8 cellular contexts compared by ENCODE assay signal in genomic region chr1:209769171-209769904, GRCh38. TPM values are rescaled to one million over a fixed set of nuclear protein-coding genes. Genes with fewer than 3 reads are reported as not detected.
DNase-seq lines count a peak whose midpoint lies in the region; ATAC-seq and TF ChIP-seq lines count a peak whose summit lies in the region.

No MANE protein-coding gene starts in this region.

- DNase-seq in AG08395 (ENCODE audit: low spot score), result peak; percentile 86
- DNase-seq in coronary artery (ENCODE audit: low spot score), result no peak
- DNase-seq in stimulated activated CD8-positive, alpha-beta memory T cell treated with anti-CD3 and anti-CD28 coated beads, Interleukin-7, amount 100 ng/mL, for 4 hours (ENCODE audit: low read depth in 2 of 2), result peak; percentile 65 to 68
- DNase-seq in HT-29 (ENCODE audit: low spot score), result no peak

- peaks cover 99% of the 10 kb centered on the region for H3K4me1 ChIP-seq in mononuclear cell (ENCODE audit: insufficient read depth, low read length)

- H3K4me3 ChIP-seq in coronary artery (peak overlapping the region; percentile 54), mononuclear cell (ENCODE audit: low read length) (peak overlapping the region; percentile 81)

- peak overlapping the region; percentile 22 to 79 for H3K27ac ChIP-seq in coronary artery

- no peaks in the 10 kb centered on the region for H3K27me3 ChIP-seq in mononuclear cell (ENCODE audit: insufficient read depth, low read length)

- H3K9me3 ChIP-seq in mononuclear cell (ENCODE audit: low read depth, low read length), result no peaks in the 10 kb centered on the region

- peak; percentile 69 for ATAC-seq in GM19397 (IDR thresholded peaks at IDR 0.05; ENCODE audit: unreplicated experiment)
- peak; percentile 52 for ATAC-seq in HG03558 (IDR thresholded peaks at IDR 0.05; ENCODE audit: extremely low read depth, unreplicated experiment)
- ATAC-seq in activated CD4-positive, CD25-positive, alpha-beta regulatory T cell treated with anti-CD3 and anti-CD28 coated beads, Interleukin-2, amount 50 U/mL, for 24 hours, result peak; percentile 63 to 67

- TF ChIP-seq CTCF in coronary artery (IDR thresholded peaks at IDR 0.05), result no peak

RNA-seq across cellular contexts. Expression of gene TRAF3IP3, which starts 13.5 kb away (rescaled TPM):
- total RNA-seq in mononuclear cell, result 92.5 TPM
- total RNA-seq in HT-29 (2014; rRNA removed; shearing (Covaris generic)), result not detected in 2 replicates

RNA-seq across cellular contexts. Expression of gene C1orf74, which starts 15.0 kb away (rescaled TPM):
- total RNA-seq in mononuclear cell, result 1.0 TPM
- total RNA-seq in HT-29 (2014; rRNA removed; shearing (Covaris generic)), result 1.8 and 2.6 TPM in 2 replicates

RNA-seq across cellular contexts. Expression of gene IRF6, which starts 36.6 kb away (rescaled TPM):
- total RNA-seq in mononuclear cell, result 0.94 TPM
- 30.2 and 32.7 TPM in 2 replicates for total RNA-seq in HT-29 (2014; rRNA removed; shearing (Covaris generic))

RNA-seq across cellular contexts. Expression of gene UTP25, which starts 58.4 kb away (rescaled TPM):
- total RNA-seq in mononuclear cell, result 9.3 TPM
- 6.7 and 7.2 TPM in 2 replicates for total RNA-seq in HT-29 (2014; rRNA removed; shearing (Covaris generic))

Comparison
In these comparisons a context has a peak if more than half of its experiments do, and no peak if none do; other contexts are left out.
1. DNase-seq: peak in AG08395 (single experiment) and stimulated activated CD8-positive, alpha-beta memory T cell treated with anti-CD3 and anti-CD28 coated beads, Interleukin-7, amount 100 ng/mL, for 4 hours (2 of 2); none in coronary artery (single experiment) and HT-29 (single experiment).
2. RNA of gene TRAF3IP3, which starts 13.5 kb away (total RNA-seq): 92.5 TPM in mononuclear cell (single experiment); not detected in HT-29; every median in the first group is over 10 times any median in the second.
3. RNA of gene IRF6, which starts 36.6 kb away (total RNA-seq): 30.2 to 32.7 TPM in HT-29; 0.94 TPM in mononuclear cell (single experiment); every median in the first group is over 10 times any median in the second.
4. Peak in every context shown above with its lines, with median percentiles within 50 percentile points of each other: ATAC-seq.